In genomic region chr11:20084921-20085814, GRCh38 we compare ENCODE assay signal across 1 cellular context.
TF ChIP-seq lines count a peak whose summit lies in the region.

No MANE protein-coding gene starts in this region.

TF ChIP-seq in HepG2, 621 proteins besides CTCF, POLR2A, EP300 and RAD21 (continued from another document and continues in another):
- TF ChIP-seq ZBTB44 (CRISPR knock-in tag; IDR thresholded peaks at IDR 0.05) = no peak
- no peak for TF ChIP-seq ZNF720 (CRISPR knock-in tag; IDR thresholded peaks at IDR 0.05)
- TF ChIP-seq DMAP1 (CRISPR knock-in tag; IDR thresholded peaks at IDR 0.05) = no peak
- no peak for TF ChIP-seq MXD1 (CRISPR knock-in tag; IDR thresholded peaks at IDR 0.05)
- TF ChIP-seq PRDM15 (CRISPR knock-in tag; IDR thresholded peaks at IDR 0.05) = no peak
- TF ChIP-seq ZNF629 (CRISPR knock-in tag; conservative IDR thresholded peaks at IDR 0.05) = 0 out of 2 replicates have a peak, but pooled peaks have one; percentile 4
- 0 out of 2 replicates have a peak, but pooled peaks have one; percentile 30 for TF ChIP-seq ZNF580 (CRISPR knock-in tag; IDR thresholded peaks at IDR 0.05; ENCODE audit: borderline replicate concordance, low read depth)
- TF ChIP-seq ZC3H13 (CRISPR knock-in tag; IDR thresholded peaks at IDR 0.05) = no peak
- TF ChIP-seq MNT (IDR thresholded peaks at IDR 0.05) = no peak
- no peak for TF ChIP-seq CSRNP1 (CRISPR knock-in tag; IDR thresholded peaks at IDR 0.05)
- TF ChIP-seq KLF12 (CRISPR knock-in tag; IDR thresholded peaks at IDR 0.05; ENCODE audit: borderline replicate concordance) = no peak
- TF ChIP-seq ZNF678 (CRISPR knock-in tag; IDR thresholded peaks at IDR 0.05) = no peak
- no peak for TF ChIP-seq ZSCAN9 (CRISPR knock-in tag; IDR thresholded peaks at IDR 0.05; ENCODE audit: borderline replicate concordance)
- no peak for TF ChIP-seq KDM3A (CRISPR knock-in tag; IDR thresholded peaks at IDR 0.05; ENCODE audit: low read depth)
- TF ChIP-seq NAIF1 (CRISPR knock-in tag; IDR thresholded peaks at IDR 0.05; ENCODE audit: borderline replicate concordance) = peak; percentile 70; the same call in 1 of the 2 replicates
- no peak for TF ChIP-seq FOXO1 (CRISPR knock-in tag; IDR thresholded peaks at IDR 0.05)
- TF ChIP-seq ZNF777 (CRISPR knock-in tag; IDR thresholded peaks at IDR 0.05) = no peak
- peak; percentile 38; the same call in 1 of the 2 replicates for TF ChIP-seq POGZ (CRISPR knock-in tag; IDR thresholded peaks at IDR 0.05)
- no peak for TF ChIP-seq KLF6 (CRISPR knock-in tag; IDR thresholded peaks at IDR 0.05)
- peak; percentile 52; the same call in 1 of the 2 replicates for TF ChIP-seq BORCS8-MEF2B (CRISPR knock-in tag; IDR thresholded peaks at IDR 0.05)
- no peak for TF ChIP-seq ZNF205 (CRISPR knock-in tag; IDR thresholded peaks at IDR 0.05)
- no peak for TF ChIP-seq ZNF468 (CRISPR knock-in tag; IDR thresholded peaks at IDR 0.05)
- no peak for TF ChIP-seq FOXK2 (IDR thresholded peaks at IDR 0.05)
- TF ChIP-seq NFIB (CRISPR knock-in tag; IDR thresholded peaks at IDR 0.05; ENCODE audit: borderline replicate concordance) = no peak
- 0 out of 2 replicates have a peak, but pooled peaks have one; percentile 38 for TF ChIP-seq TGIF2 (CRISPR knock-in tag; IDR thresholded peaks at IDR 0.05)
- TF ChIP-seq ZNF652 (CRISPR knock-in tag; IDR thresholded peaks at IDR 0.05; ENCODE audit: borderline replicate concordance, low read depth) = no peak
- TF ChIP-seq BHLHE40 (IDR thresholded peaks at IDR 0.05; ENCODE audit: low read length) = no peak
- TF ChIP-seq ZNF280B (CRISPR knock-in tag; IDR thresholded peaks at IDR 0.05; ENCODE audit: borderline replicate concordance) = no peak
- no peak for TF ChIP-seq ZMAT3 (CRISPR knock-in tag; conservative IDR thresholded peaks at IDR 0.05)
- TF ChIP-seq PHF5A (CRISPR knock-in tag; IDR thresholded peaks at IDR 0.05; ENCODE audit: low read depth, unreplicated experiment) = no peak
- TF ChIP-seq MTA3 (CRISPR knock-in tag; IDR thresholded peaks at IDR 0.05) = no peak
- no peak for TF ChIP-seq POLR2AphosphoS5 (IDR thresholded peaks at IDR 0.05; ENCODE audit: low read depth, low read length)
- TF ChIP-seq CBX5 (CRISPR knock-in tag; IDR thresholded peaks at IDR 0.05; ENCODE audit: borderline replicate concordance) = no peak
- TF ChIP-seq KLF9 (CRISPR knock-in tag; IDR thresholded peaks at IDR 0.05; ENCODE audit: low read depth) = no peak
- peak; percentile 55; the same call in 1 of the 2 replicates for TF ChIP-seq CREM (IDR thresholded peaks at IDR 0.05)
- TF ChIP-seq CREM (CRISPR knock-in tag; IDR thresholded peaks at IDR 0.05) = no peak
- no peak for TF ChIP-seq GLMP (CRISPR knock-in tag; IDR thresholded peaks at IDR 0.05; ENCODE audit: borderline replicate concordance)
- no peak for TF ChIP-seq RFX3 (CRISPR knock-in tag; IDR thresholded peaks at IDR 0.05)
- 0 out of 2 replicates have a peak, but pooled peaks have one; percentile 38 for TF ChIP-seq HIC2 (CRISPR knock-in tag; IDR thresholded peaks at IDR 0.05; ENCODE audit: low read depth)
- no peak for TF ChIP-seq HOXA3 (CRISPR knock-in tag; IDR thresholded peaks at IDR 0.05)
- no peak for TF ChIP-seq MTERF4 (CRISPR knock-in tag; IDR thresholded peaks at IDR 0.05)
- TF ChIP-seq ZNF121 (CRISPR knock-in tag; IDR thresholded peaks at IDR 0.05) = no peak
- TF ChIP-seq GFI1 (CRISPR knock-in tag; IDR thresholded peaks at IDR 0.05; ENCODE audit: borderline replicate concordance) = peak; percentile 63; the same call in 1 of the 2 replicates
- no peak for TF ChIP-seq MLLT10 (CRISPR knock-in tag; IDR thresholded peaks at IDR 0.05)
- no peak for TF ChIP-seq MLXIP (CRISPR knock-in tag; IDR thresholded peaks at IDR 0.05; ENCODE audit: borderline replicate concordance)
